Comparison of ENCODE assay signal across 8 cellular contexts in the genomic region with DNA sequence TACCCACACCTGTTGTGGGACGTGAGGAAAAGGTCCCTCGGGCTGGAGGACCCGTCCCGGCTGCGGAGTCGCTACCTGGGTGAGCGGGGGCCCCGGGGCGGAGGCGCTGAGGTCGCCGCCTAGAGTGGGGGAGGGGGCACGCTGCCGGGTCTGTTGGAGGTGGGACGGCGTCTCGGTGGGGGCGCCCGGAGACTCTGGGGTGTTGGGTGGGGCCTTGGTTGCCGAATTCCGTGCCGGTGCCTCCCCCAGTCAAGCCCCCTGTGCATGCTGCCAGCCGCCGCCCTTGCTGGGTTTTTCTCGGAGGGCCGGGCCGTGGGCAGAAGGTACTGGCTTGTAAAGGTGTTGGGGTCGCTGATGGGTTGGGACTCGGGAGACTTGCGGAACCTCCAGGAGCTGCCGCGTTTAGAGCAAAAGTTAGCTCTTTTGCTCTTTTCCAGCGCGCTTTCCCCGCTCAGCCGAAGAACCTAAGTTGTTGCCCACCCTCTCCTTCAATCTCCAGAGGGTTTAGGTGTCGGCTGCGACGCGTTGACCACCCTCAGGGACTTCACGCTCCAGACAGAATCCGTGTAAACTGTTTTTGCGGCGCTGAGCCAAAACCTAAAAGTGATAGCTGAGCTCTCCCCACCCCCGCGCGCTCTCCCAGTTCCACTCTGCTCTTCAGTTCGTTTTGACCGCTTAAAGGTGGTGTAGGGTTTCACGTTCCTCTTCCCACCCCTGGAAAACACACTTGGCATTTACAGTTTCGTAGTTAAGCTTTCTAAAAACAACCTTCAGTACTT. TPM values are rescaled to one million over a fixed set of nuclear protein-coding genes. Genes with fewer than 3 reads are reported as not detected.
DNase-seq lines count a peak whose midpoint lies in the region; ATAC-seq, FAIRE-seq and TF ChIP-seq lines count a peak whose summit lies in the region.

TSS of gene MPC2 (minus strand) at position 143 of the 779 bp plus-strand sequence. CDS start 1,231 bp downstream, outside the sequence.

- intact Hi-C loops in activated CD4-positive, alpha-beta T cell treated with anti-CD3 and anti-CD28 coated beads, Interleukin-2, amount 10 ng/mL, durations not matched to agents 24 days and 14 days (cut with micrococcal nuclease): loop anchor here (1.0 to 5.0 kb wide), 13 partner anchors 9 to 1060 kb away; partner anchors contain the start of genes CD247, POU2F1, TADA1 and TIPRL
- intact Hi-C loops in right lobe of liver (cut with DNase I): no loop called here

- H3K36me3 ChIP-seq in right lobe of liver: no peaks in the 10 kb centered on the region

- peak; percentile 76 for FAIRE-seq in GM18507 (lab: Jason Lieb, UNC)

- peak within 1 kb of the TSS; percentile 74 to 88 (median 79) for H3K4me3 ChIP-seq in right lobe of liver

- peak within 1 kb of the TSS; percentile 97 for H3K4me3 Mint-ChIP-seq in activated CD4-positive, alpha-beta T cell treated with anti-CD3 and anti-CD28 coated beads, Interleukin-2, amount 10 ng/mL, durations not matched to agents 24 days and 14 days

- TF ChIP-seq CTCF in 22Rv1 (IDR thresholded peaks at IDR 0.05) (no peak), right lobe of liver (IDR thresholded peaks at IDR 0.05) (no peak)

- H3K27me3 Mint-ChIP-seq in activated CD4-positive, alpha-beta T cell treated with anti-CD3 and anti-CD28 coated beads, Interleukin-2, amount 10 ng/mL, durations not matched to agents 24 days and 14 days: no peaks in the 10 kb centered on the region

- H3K4me1 ChIP-seq in right lobe of liver: peaks cover 0 to 17% (median 0%) of the 10 kb centered on the region in 4 donors

- peaks cover 37% of the 10 kb centered on the region for H3K4me1 Mint-ChIP-seq in activated CD4-positive, alpha-beta T cell treated with anti-CD3 and anti-CD28 coated beads, Interleukin-2, amount 10 ng/mL, durations not matched to agents 24 days and 14 days

- H3K27ac ChIP-seq in 22Rv1: peak within 1 kb of the TSS; percentile 98
- H3K27ac ChIP-seq in right lobe of liver: peak within 1 kb of the TSS; percentile 94 to 95 (median 94)

- no peaks in the 10 kb centered on the region for H3K9me3 Mint-ChIP-seq in activated CD4-positive, alpha-beta T cell treated with anti-CD3 and anti-CD28 coated beads, Interleukin-2, amount 10 ng/mL, durations not matched to agents 24 days and 14 days

- H3K27me3 ChIP-seq in right lobe of liver: no peaks in the 10 kb centered on the region

- DNase-seq in GM18507 (ENCODE audit: extremely low spot score, insufficient read length, low read depth) (peak; percentile 20), NCI-H524 (lab: John Stamatoyannopoulos, UW) (peak; percentile 62 to 77), dermis microvascular lymphatic vessel endothelial cell (ENCODE audit: low read depth in 2 of 2) (peak; percentile 14 to 69), right lobe of liver (peak; percentile 83 to 89 (median 84))
- DNase-seq in activated CD4-positive, alpha-beta T cell treated with anti-CD3 and anti-CD28 coated beads, Interleukin-2, amount 10 ng/mL, durations not matched to agents 24 days and 14 days: peak; percentile 90
- peak; percentile 63 for DNase-seq in stimulated activated CD4-positive, alpha-beta T cell treated with anti-CD3 and anti-CD28 coated beads, Interleukin-4, amount 100 ng/mL, for 24 hours

- H3K9me3 ChIP-seq in right lobe of liver: no peaks in the 10 kb centered on the region

- TF ChIP-seq POLR2A in right lobe of liver (IDR thresholded peaks at IDR 0.05): peak; percentile 19

- peaks cover 4% of the 10 kb centered on the region for H3K36me3 Mint-ChIP-seq in activated CD4-positive, alpha-beta T cell treated with anti-CD3 and anti-CD28 coated beads, Interleukin-2, amount 10 ng/mL, durations not matched to agents 24 days and 14 days (ENCODE audit: low read depth)

- ATAC-seq in HG03139 (IDR thresholded peaks at IDR 0.05; ENCODE audit: unreplicated experiment) (peak; percentile 20), right lobe of liver (peak; percentile 38 to 50 (median 45))

- peak within 1 kb of the TSS; percentile 98 for H3K27ac Mint-ChIP-seq in activated CD4-positive, alpha-beta T cell treated with anti-CD3 and anti-CD28 coated beads, Interleukin-2, amount 10 ng/mL, durations not matched to agents 24 days and 14 days

- under 1% methylated on average over 25 of the region's 51 CpGs for WGBS in right lobe of liver (ENCODE audit: insufficient coverage, low coverage, low lambda C conversion rate, missing lambda C conversion rate)

RNA-seq across cellular contexts. Expression of gene MPC2, which starts in this region (rescaled TPM):
- 32.2 and 38.9 TPM in 2 replicates for total RNA-seq in activated CD4-positive, alpha-beta T cell treated with anti-CD3 and anti-CD28 coated beads, Interleukin-2, amount 10 ng/mL, durations not matched to agents 24 days and 14 days
- 16.9 and 22.7 TPM in 2 replicates for total RNA-seq in dermis microvascular lymphatic vessel endothelial cell
- total RNA-seq in right lobe of liver: 100 to 1,000 TPM in 5 of 6 experiments, 10 to 100 TPM in 1; 85.2 to 198 (median 142) TPM

Comparison
In these comparisons a context has a peak if more than half of its experiments do, and no peak if none do; other contexts are left out.
1. Peak in every context shown above with its lines: DNase-seq, ATAC-seq, H3K4me3 ChIP-seq and H3K27ac ChIP-seq.
2. DNase-seq: peak in every context shown above with its lines; median percentile 90 in activated CD4-positive, alpha-beta T cell treated with anti-CD3 and anti-CD28 coated beads, Interleukin-2, amount 10 ng/mL, durations not matched to agents 24 days and 14 days; 84 in right lobe of liver; 70 in NCI-H524; 63 in stimulated activated CD4-positive, alpha-beta T cell treated with anti-CD3 and anti-CD28 coated beads, Interleukin-4, amount 100 ng/mL, for 24 hours; 42 in dermis microvascular lymphatic vessel endothelial cell; 20 in GM18507.